Comparison of ENCODE assay signal across 7 cellular contexts in the genomic region with DNA sequence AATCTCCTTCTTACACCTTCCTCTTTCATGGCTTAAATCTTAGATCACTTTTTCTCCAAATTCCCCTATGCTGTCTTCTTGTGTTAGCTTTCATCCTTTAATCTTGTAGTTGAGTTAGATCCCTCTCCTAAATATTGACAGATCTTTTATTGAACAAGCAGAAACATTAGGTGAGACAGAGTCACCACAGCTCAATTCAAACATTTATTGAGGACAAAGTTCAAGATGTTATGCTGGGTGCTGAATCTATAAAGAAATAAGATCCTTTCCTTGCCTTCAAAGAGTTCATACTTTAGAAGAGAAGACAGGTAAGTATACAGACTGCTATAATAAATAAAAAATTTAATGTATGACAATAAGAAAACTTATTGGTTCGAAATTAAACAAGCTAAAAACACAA.
"Had no signal": no experiment of that assay in that cellular context is flagged by ENCODE, and none has a peak within 500 bp of the region (broad histone marks: within the 10 kb centered on the region; RNA-seq: fewer than 3 reads in every experiment).

No MANE protein-coding gene starts in this region.

- DNase-seq: H9, HCEC 1CT, IMR-90 had no signal

- H3K4me3 Mint-ChIP-seq: GM23338, H9 had no signal

- H3K4me1 Mint-ChIP-seq: GM23338, H9 had no signal

- H3K9me3 Mint-ChIP-seq: GM23338, H9 had no signal

- H3K4me2 ChIP-seq: GM23338 had no signal

- H2AFZ ChIP-seq: GM23338 had no signal

- H3K27ac Mint-ChIP-seq: GM23338, H9 had no signal

- ATAC-seq: GM23338, K562 had no signal

- H3K4me3 ChIP-seq: GM23338, K562 had no signal

- FAIRE-seq: H1, H54, K562 had no signal
